ENCODE assay signal across 9 cellular contexts in the genomic region with DNA sequence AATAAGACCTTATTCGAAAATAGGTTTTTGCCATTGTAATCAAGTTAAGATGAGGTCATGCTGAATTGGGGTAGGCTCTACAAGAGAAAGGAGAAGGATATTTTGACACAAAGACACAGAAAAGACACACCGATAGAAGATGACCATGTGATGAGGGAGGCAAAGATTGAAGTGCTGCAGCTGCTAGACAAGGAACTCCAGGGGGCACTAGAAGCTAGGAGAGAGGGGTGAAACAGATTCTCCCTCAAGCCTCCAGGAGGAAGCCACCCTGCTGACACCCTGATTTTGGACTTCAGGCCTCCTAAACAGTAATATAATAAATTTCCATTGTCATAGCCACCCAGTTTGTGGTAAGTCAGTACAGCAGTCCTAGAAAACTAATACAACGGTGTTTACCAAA.
DNase-seq lines count a peak whose midpoint lies in the region; ATAC-seq, FAIRE-seq and TF ChIP-seq lines count a peak whose summit lies in the region.
"Had no signal": no experiment of that assay in that cellular context is flagged by ENCODE, and none has a peak within 500 bp of the region (broad histone marks: within the 10 kb centered on the region; RNA-seq: fewer than 3 reads in every experiment).

No MANE protein-coding gene starts in this region.

- BruUV-seq in OCI-LY7 (replicated peaks; lab: Mats Ljungman, UMichigan) = no TSS peak

- no peak overlapping the region for H3K27ac ChIP-seq in OCI-LY7 (ENCODE audit: low read depth, low read length, poor library complexity, severe bottlenecking)
- H3K27ac ChIP-seq: uterus had no signal

- no peaks in the 10 kb centered on the region for H3K27me3 Mint-ChIP-seq in activated naive CD8-positive, alpha-beta T cell treated with anti-CD3 and anti-CD28 coated beads for 36 hours

- H3K36me3 ChIP-seq in OCI-LY7 (ENCODE audit: insufficient read depth, low read length) = no peaks in the 10 kb centered on the region
- H3K36me3 ChIP-seq: uterus had no signal

- H3K9me3 ChIP-seq in OCI-LY7 (ENCODE audit: low read length) = no peaks in the 10 kb centered on the region
- H3K9me3 ChIP-seq: uterus had no signal

- no peak overlapping the region for H2AFZ ChIP-seq in OCI-LY7 (ENCODE audit: low read length)

- POLR2A ChIA-PET in OCI-LY7 (lab: Charles Lee) = no interaction called here

- no peaks in the 10 kb centered on the region for H4K20me1 ChIP-seq in OCI-LY7 (ENCODE audit: insufficient read depth, low read length)

- no peaks in the 10 kb centered on the region for H3K4me1 ChIP-seq in OCI-LY7 (ENCODE audit: insufficient read depth, low read length, poor library complexity, severe bottlenecking)
- H3K4me1 ChIP-seq: uterus had no signal

- H3K27ac Mint-ChIP-seq in activated naive CD8-positive, alpha-beta T cell treated with anti-CD3 and anti-CD28 coated beads for 36 hours = no peak overlapping the region

- no peaks in the 10 kb centered on the region for H3K9me2 ChIP-seq in OCI-LY7 (ENCODE audit: insufficient read depth, low read length)

- intact Hi-C loops in OCI-LY7 (cut with micrococcal nuclease; ENCODE audit: unreplicated experiment) = no loop called here

- TF ChIP-seq CTCF in OCI-LY7 (conservative IDR thresholded peaks at IDR 0.05; ENCODE audit: low read length) = peak; percentile 31; the same call in 1 of the 2 replicates

- DNase-seq in D341Med (ENCODE audit: low spot score) = peak; percentile 43
- peak; percentile 14 for DNase-seq in H4 (ENCODE audit: low spot score)
- peak; percentile 1 for DNase-seq in OCI-LY7 (ENCODE audit: low spot score)
- peak; percentile 8 for DNase-seq in foreskin melanocyte
- DNase-seq in stimulated activated CD4-positive, alpha-beta T cell treated with anti-CD3 and anti-CD28 coated beads, Interleukin-15, amount 100 ng/mL, for 24 hours = no peak
- DNase-seq in frontal cortex (ENCODE audit: low spot score in 2 of 2) = no peak
- DNase-seq in activated naive CD8-positive, alpha-beta T cell treated with anti-CD3 and anti-CD28 coated beads for 36 hours = no peak
- DNase-seq: uterus had no signal

- no peak for ATAC-seq in GM18861 (IDR thresholded peaks at IDR 0.05; ENCODE audit: unreplicated experiment)

- no peak overlapping the region for H3K4me3 Mint-ChIP-seq in activated naive CD8-positive, alpha-beta T cell treated with anti-CD3 and anti-CD28 coated beads for 36 hours

- H3K4me3 ChIP-seq in OCI-LY7 (ENCODE audit: low read depth, low read length, poor library complexity, severe bottlenecking) = no peak overlapping the region
- H3K4me3 ChIP-seq: uterus had no signal

- no peaks in the 10 kb centered on the region for H3K79me2 ChIP-seq in OCI-LY7 (ENCODE audit: insufficient read depth, low read depth, low read length)

- no peaks in the 10 kb centered on the region for H3K36me3 Mint-ChIP-seq in activated naive CD8-positive, alpha-beta T cell treated with anti-CD3 and anti-CD28 coated beads for 36 hours

- CTCF ChIA-PET in OCI-LY7 (lab: Charles Lee; ENCODE audit: unreplicated experiment) = no interaction called here

- H3K9me3 Mint-ChIP-seq in activated naive CD8-positive, alpha-beta T cell treated with anti-CD3 and anti-CD28 coated beads for 36 hours = no peaks in the 10 kb centered on the region

- FAIRE-seq in frontal cortex (lab: Jason Lieb, UNC) = no peak

- H3K4me1 Mint-ChIP-seq in activated naive CD8-positive, alpha-beta T cell treated with anti-CD3 and anti-CD28 coated beads for 36 hours = no peaks in the 10 kb centered on the region

- H3K4me2 ChIP-seq in OCI-LY7 (ENCODE audit: low read length) = no peak overlapping the region

Comparison
In these comparisons a context has a peak if more than half of its experiments do, and no peak if none do; other contexts are left out.
1. DNase-seq: peak in D341Med (single experiment), H4 (single experiment), OCI-LY7 (single experiment) and foreskin melanocyte (single experiment); none in stimulated activated CD4-positive, alpha-beta T cell treated with anti-CD3 and anti-CD28 coated beads, Interleukin-15, amount 100 ng/mL, for 24 hours (single experiment), frontal cortex (0 of 2) and activated naive CD8-positive, alpha-beta T cell treated with anti-CD3 and anti-CD28 coated beads for 36 hours (single experiment).